16 cellular contexts compared by ENCODE assay signal in the genomic region with DNA sequence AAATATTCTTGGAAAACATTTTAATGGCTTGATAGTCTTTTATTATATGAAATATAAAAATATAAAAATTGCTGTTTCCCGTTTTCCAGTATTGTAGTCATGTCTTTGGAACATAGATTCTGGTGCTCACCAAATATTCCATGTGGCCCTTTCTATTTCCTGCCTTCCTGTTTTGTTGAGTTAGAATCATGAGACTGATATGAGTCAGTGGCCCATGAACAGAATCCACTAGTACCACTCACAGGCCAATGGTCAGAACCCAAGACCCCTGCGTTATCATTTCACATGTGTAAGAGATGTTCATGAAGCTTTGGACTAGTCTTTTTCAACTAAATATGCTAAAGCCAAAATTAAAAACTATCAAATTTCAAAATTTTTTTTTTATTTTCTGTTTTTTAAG. TPM values are rescaled to one million over a fixed set of nuclear protein-coding genes. Genes with fewer than 3 reads are reported as not detected.
DNase-seq lines count a peak whose midpoint lies in the region; ATAC-seq, FAIRE-seq and TF ChIP-seq lines count a peak whose summit lies in the region.
"Had no signal": no experiment of that assay in that cellular context is flagged by ENCODE, and none has a peak within 500 bp of the region (broad histone marks: within the 10 kb centered on the region; RNA-seq: fewer than 3 reads in every experiment).

No MANE protein-coding gene starts in this region.

- no peaks in the 10 kb centered on the region for H3K4me1 Mint-ChIP-seq in progenitor cell of endocrine pancreas (ENCODE audit: low read depth)

- peaks cover 22% of the 10 kb centered on the region for H3K36me3 Mint-ChIP-seq in progenitor cell of endocrine pancreas (ENCODE audit: insufficient read depth)

- H4K91ac ChIP-seq in IMR-90 (ENCODE audit: insufficient read depth, low read depth, low read length): no peak overlapping the region

- H3K27me3 Mint-ChIP-seq in progenitor cell of endocrine pancreas: no peaks in the 10 kb centered on the region

- H3K56ac ChIP-seq in IMR-90 (ENCODE audit: extremely low read depth, insufficient read depth, low read length): no peak overlapping the region

- H3K4ac ChIP-seq in IMR-90 (ENCODE audit: low read depth, low read length): no peak overlapping the region

- no peak overlapping the region for H3K23ac ChIP-seq in IMR-90 (ENCODE audit: low read depth, low read length)

- TF ChIP-seq RAD21 in IMR-90 (IDR thresholded peaks at IDR 0.05; ENCODE audit: low read length): no peak

- TF ChIP-seq POLR2A in IMR-90 (IDR thresholded peaks at IDR 0.05; ENCODE audit: low read depth, low read length) (no peak), endothelial cell of umbilical vein (IDR thresholded peaks at IDR 0.05; ENCODE audit: low read depth, low read length) (no peak)

- no peak overlapping the region for H2AK9ac ChIP-seq in IMR-90 (replicated peaks; ENCODE audit: low read depth, low read length, poor library complexity)

- H3K27ac Mint-ChIP-seq in progenitor cell of endocrine pancreas: no peak overlapping the region

- H3K4me3 ChIP-seq in IMR-90 (ENCODE audit: insufficient read depth, low read depth, low read length) (no peak overlapping the region), endothelial cell of umbilical vein (replicated peaks in 1 of 3; ENCODE audit: insufficient read depth in 1 of 3, low read depth in 1 of 3, low read length in 3 of 3) (no peak overlapping the region)
- H3K4me3 ChIP-seq: BLaER1 treated with 17β-estradiol and CSF1 and Interleukin-3, amounts not matched to agents 10 nM and 100 nM; K562 had no signal

- no peak overlapping the region for H3K14ac ChIP-seq in IMR-90 (replicated peaks; ENCODE audit: low read depth, low read length)

- no peak overlapping the region for H3K4me2 ChIP-seq in IMR-90 (ENCODE audit: low read depth, low read length)
- H3K4me2 ChIP-seq in endothelial cell of umbilical vein (ENCODE audit: insufficient read depth, low read length): no peak overlapping the region
- H3K4me2 ChIP-seq: BLaER1 treated with 17β-estradiol and CSF1 and Interleukin-3, amounts not matched to agents 10 nM and 100 nM had no signal

- peaks cover 12% of the 10 kb centered on the region for H3K9me3 Mint-ChIP-seq in progenitor cell of endocrine pancreas (ENCODE audit: low read depth)

- no peak overlapping the region for H3K18ac ChIP-seq in IMR-90 (ENCODE audit: low read depth, low read length)

- H3K27ac ChIP-seq in IMR-90 (ENCODE audit: insufficient read depth, low read length) (no peak overlapping the region), endothelial cell of umbilical vein (ENCODE audit: insufficient read depth, low read depth, low read length) (no peak overlapping the region)
- H3K27ac ChIP-seq: BLaER1 treated with 17β-estradiol and CSF1 and Interleukin-3, amounts not matched to agents 10 nM and 100 nM had no signal

- peaks cover 10% of the 10 kb centered on the region; the same call in 1 of the 2 replicates for H4K20me1 ChIP-seq in IMR-90 (ENCODE audit: insufficient read depth, low read length)
- H4K20me1 ChIP-seq in endothelial cell of umbilical vein (replicated peaks; ENCODE audit: control insufficient read depth, extremely low read depth, insufficient read depth, low read length): no peaks in the 10 kb centered on the region
- H4K20me1 ChIP-seq: BLaER1 treated with 17β-estradiol and CSF1 and Interleukin-3, amounts not matched to agents 10 nM and 100 nM had no signal

- H2BK5ac ChIP-seq in IMR-90 (ENCODE audit: low read depth, low read length, poor library complexity, severe bottlenecking): no peak overlapping the region

- ATAC-seq in IMR-90 (ENCODE audit: low read depth): no peak
- ATAC-seq in GM18868 (IDR thresholded peaks at IDR 0.05; ENCODE audit: unreplicated experiment): no peak
- ATAC-seq: K562, Right ventricle myocardium inferior, SK-N-SH treated with all-trans-retinoic acid at 6 μM for 48 hours had no signal

- dilution Hi-C loops in IMR-90 (cut with HindIII; ENCODE audit: low sequenced_read_pairs, unreplicated experiment): no loop called here
- dilution Hi-C loops in endothelial cell of umbilical vein (cut with MboI; ENCODE audit: extremely low pct_ligation_motif_present, low sequenced_read_pairs): no loop called here

- no peak overlapping the region for H2AFZ ChIP-seq in IMR-90 (replicated peaks; ENCODE audit: low read length, poor library complexity)
- H2AFZ ChIP-seq in endothelial cell of umbilical vein (ENCODE audit: low read depth, low read length): no peak overlapping the region

- H2BK120ac ChIP-seq in IMR-90 (ENCODE audit: low read depth, low read length): no peak overlapping the region

- H3K27me3 ChIP-seq in IMR-90 (ENCODE audit: control insufficient read depth, insufficient read depth, low read length) (no peaks in the 10 kb centered on the region), endothelial cell of umbilical vein (ENCODE audit: control insufficient read depth in 2 of 2, insufficient read depth in 2 of 2, low read length in 2 of 2) (no peaks in the 10 kb centered on the region)
- H3K27me3 ChIP-seq: BLaER1 treated with 17β-estradiol and CSF1 and Interleukin-3, amounts not matched to agents 10 nM and 100 nM had no signal

- H3K36me3 ChIP-seq in IMR-90 (ENCODE audit: control insufficient read depth, insufficient read depth, low read length): peaks cover 4% of the 10 kb centered on the region
- H3K36me3 ChIP-seq in endothelial cell of umbilical vein (ENCODE audit: control insufficient read depth in 2 of 2, extremely low read depth in 1 of 2, insufficient read depth in 2 of 2, low read length in 2 of 2): no peaks in the 10 kb centered on the region

- H3K9me3 ChIP-seq in IMR-90 (ENCODE audit: control insufficient read depth, insufficient read depth, low read length) (no peaks in the 10 kb centered on the region), endothelial cell of umbilical vein (replicated peaks; ENCODE audit: control insufficient read depth, insufficient read depth, low read length) (no peaks in the 10 kb centered on the region)

- H3K9ac ChIP-seq in IMR-90 (ENCODE audit: low read depth, low read length) (no peak overlapping the region), endothelial cell of umbilical vein (replicated peaks; ENCODE audit: extremely low read depth, insufficient read depth, low read length) (no peak overlapping the region)
- H3K9ac ChIP-seq: BLaER1 treated with 17β-estradiol and CSF1 and Interleukin-3, amounts not matched to agents 10 nM and 100 nM had no signal

- peaks cover 12% of the 10 kb centered on the region for H3K79me2 ChIP-seq in endothelial cell of umbilical vein (ENCODE audit: control insufficient read depth, insufficient read depth, low read length)

- WGBS in IMR-90 (ENCODE audit: extremely low coverage in 2 of 2, insufficient read length in 1 of 2), 2 experiments: no CpG with 5 or more reads among the region's 2 CpGs

- H4K5ac ChIP-seq in IMR-90 (ENCODE audit: low read depth, low read length): no peak overlapping the region

- in situ Hi-C loops in IMR-90 (cut with MboI; ENCODE audit: low sequenced_read_pairs): no loop called here

- peak; percentile 76 for FAIRE-seq in endothelial cell of umbilical vein (lab: Jason Lieb, UNC)
- FAIRE-seq: K562 had no signal

- peaks cover 22 to 43% of the 10 kb centered on the region in 2 experiments for H3K79me1 ChIP-seq in IMR-90 (ENCODE audit: low read depth in 1 of 2, low read length in 2 of 2)

- intact Hi-C loops in IMR-90 (cut with micrococcal nuclease): no loop called here
- intact Hi-C loops in endothelial cell of umbilical vein (cut with micrococcal nuclease): loop anchor here (1.0 to 10.0 kb wide), 2 partner anchors 8 to 59 kb away; partner anchors contain the start of gene BICD1

- POLR2A ChIA-PET in IMR-90 (lab: Charles Lee; ENCODE audit: unreplicated experiment) (no interaction called here), endothelial cell of umbilical vein (lab: Charles Lee) (interaction anchor here (0.6 kb wide), 1 partner anchor 19 kb away, joined by 5 read pairs; no protein-coding TSS in a partner anchor)

- no peak overlapping the region for H2AK5ac ChIP-seq in IMR-90 (ENCODE audit: low read depth, low read length)

- H3K4me1 ChIP-seq in IMR-90 (ENCODE audit: control insufficient read depth, insufficient read depth, low read length) (peaks cover 8% of the 10 kb centered on the region), endothelial cell of umbilical vein (ENCODE audit: control insufficient read depth, extremely low read depth, insufficient read depth, low read length) (peaks cover 7% of the 10 kb centered on the region)
- H3K4me1 ChIP-seq: BLaER1 treated with 17β-estradiol and CSF1 and Interleukin-3, amounts not matched to agents 10 nM and 100 nM had no signal

- BruUV-seq in IMR-90 (replicated peaks; lab: Mats Ljungman, UMichigan): no TSS peak
- BruUV-seq in endothelial cell of umbilical vein (replicated peaks; lab: Mats Ljungman, UMichigan): no TSS peak

- no peak overlapping the region for H2BK15ac ChIP-seq in IMR-90 (ENCODE audit: low read depth, low read length)

- peak; percentile 50 for DNase-seq in IMR-90
- DNase-seq in endothelial cell of umbilical vein (ENCODE audit: low read depth, low spot score): peak; percentile 68
- peak; percentile 8 for DNase-seq in hepatic stellate cell (ENCODE audit: low spot score)
- DNase-seq in NCI-H128 (lab: John Stamatoyannopoulos, UW; ENCODE audit: unreplicated experiment): no peak
- no peak for DNase-seq in GM19238 (ENCODE audit: insufficient read length, low spot score)
- no peak for DNase-seq in progenitor cell of endocrine pancreas (ENCODE audit: low spot score, unreplicated experiment)
- DNase-seq: DMS 273 treated with DMSO at 0.1 percent for 48 hours, NCI-H1092, NCI-H1694 treated with DMSO at 0.1 percent for 48 hours, NCI-H446 treated with DMSO at 0.1 percent for 48 hours, NCI-H774 had no signal

- H4K8ac ChIP-seq in IMR-90 (ENCODE audit: low read depth in 2 of 2, low read length in 2 of 2): no peak overlapping the region

- TF ChIP-seq CTCF in IMR-90 (conservative IDR thresholded peaks at IDR 0.05; ENCODE audit: low read depth, low read length) (no peak), endothelial cell of umbilical vein (IDR thresholded peaks at IDR 0.05; ENCODE audit: extremely low read depth in 1 of 2, insufficient read depth in 1 of 2, low read depth in 1 of 2, low read length in 2 of 2) (no peak), progenitor cell of endocrine pancreas (IDR thresholded peaks at IDR 0.05; ENCODE audit: unreplicated experiment) (no peak)

- CTCF ChIA-PET in IMR-90 (lab: Yijun Ruan, JAX): no interaction called here
- CTCF ChIA-PET in endothelial cell of umbilical vein (lab: Charles Lee): interaction anchor here (1.5 kb wide), 1 partner anchor 25 kb away, joined by 3 read pairs; no protein-coding TSS in a partner anchor

- H2BK20ac ChIP-seq in IMR-90 (ENCODE audit: low read depth, low read length): no peak overlapping the region

- H3K4me3 Mint-ChIP-seq in progenitor cell of endocrine pancreas (ENCODE audit: low read depth): no peak overlapping the region

- H3K9me1 ChIP-seq in IMR-90 (ENCODE audit: insufficient read depth, low read length) (peaks cover 9% of the 10 kb centered on the region; the same call in 1 of the 2 replicates), endothelial cell of umbilical vein (replicated peaks; ENCODE audit: control insufficient read depth, extremely low read depth, insufficient read depth, low read length) (no peaks in the 10 kb centered on the region)

RNA-seq across cellular contexts. Expression of gene BICD1, which starts 56.9 kb away (rescaled TPM):
- total RNA-seq in IMR-90 (2012; rRNA removed) (17.2 and 25.0 TPM in 2 replicates), endothelial cell of umbilical vein (45.8 and 51.0 TPM in 2 replicates), progenitor cell of endocrine pancreas (88.4 and 92.8 TPM in 2 replicates)
- polyA plus RNA-seq in IMR-90 (2012; rRNA removed) (17.6 and 21.8 TPM in 2 replicates), endothelial cell of umbilical vein (12.2 and 13.9 TPM in 2 replicates)
- 7.2 and 7.3 TPM in 2 replicates for polyA plus RNA-seq in IMR-90 (2012; cell fraction: cytosol; rRNA removed)
- polyA plus RNA-seq in IMR-90 (2012; cell fraction: nucleus; rRNA removed; ENCODE audit: low replicate concordance): 32.2 and 53.0 TPM in 2 replicates
- 9.3 and 9.5 TPM in 2 replicates for polyA plus RNA-seq in endothelial cell of umbilical vein (2011; cell fraction: cytosol; rRNA removed)
- polyA plus RNA-seq in endothelial cell of umbilical vein (2011; cell fraction: nucleus; rRNA removed): 41.1 and 45.4 TPM in 2 replicates
- 22.2 and 24.6 TPM in 2 replicates for polyA plus RNA-seq in endothelial cell of umbilical vein (2012)
- polyA minus RNA-seq in endothelial cell of umbilical vein: 56.6 and 66.6 TPM in 2 replicates
- polyA minus RNA-seq in endothelial cell of umbilical vein (2011; cell fraction: cytosol; rRNA and poly(A)+ RNA removed): 8.1 TPM
- polyA minus RNA-seq in endothelial cell of umbilical vein (2011; cell fraction: nucleus; rRNA and poly(A)+ RNA removed): 145 TPM in 2 replicates

Comparison
In these comparisons a context has a peak if more than half of its experiments do, and no peak if none do; other contexts are left out.
1. DNase-seq: peak in IMR-90 (single experiment), endothelial cell of umbilical vein (single experiment) and hepatic stellate cell (single experiment); none in NCI-H128 (single experiment), GM19238 (single experiment) and progenitor cell of endocrine pancreas (single experiment).